In the genomic region with DNA sequence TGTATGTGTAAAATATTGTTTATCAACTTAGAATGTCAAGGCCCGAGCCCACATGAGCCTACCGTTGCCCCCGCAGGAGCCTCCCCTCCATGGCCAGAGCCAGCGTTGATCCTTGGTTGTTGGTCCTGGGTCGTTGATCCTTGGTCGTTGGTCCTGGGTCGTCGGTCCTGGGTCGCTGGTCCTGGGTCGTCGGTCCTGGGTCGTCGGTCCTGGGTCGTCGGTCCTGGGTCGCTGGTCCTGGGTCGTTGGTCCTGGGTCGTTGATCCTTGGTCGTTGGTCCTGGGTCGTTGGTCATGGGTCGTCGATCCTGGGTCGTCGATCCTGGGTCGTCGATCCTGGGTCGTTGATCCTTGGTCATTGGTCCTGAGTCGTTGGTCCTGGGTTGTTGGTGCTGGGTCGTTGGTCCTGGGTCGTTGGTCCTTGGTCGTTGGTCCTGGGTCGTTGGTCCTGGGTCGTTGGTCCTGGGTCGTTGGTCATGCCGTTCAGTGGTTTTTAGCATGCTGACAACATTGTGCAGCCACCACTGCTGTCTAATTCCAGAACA, we compare ENCODE assay signal across 32 cellular contexts.
"Had no signal": no experiment of that assay in that cellular context is flagged by ENCODE, and none has a peak within 500 bp of the region (broad histone marks: within the 10 kb centered on the region; RNA-seq: fewer than 3 reads in every experiment).

No MANE protein-coding gene starts in this region.

- H3K4me1 ChIP-seq: body of pancreas, breast epithelium had no signal

- ATAC-seq: activated CD8-positive, alpha-beta T cell treated with anti-CD3 and anti-CD28 coated beads for 36 hours; activated naive CD4-positive, alpha-beta T cell treated with anti-CD3 and anti-CD28 coated beads, Interleukin-2, amount 50 U/mL, for 72 hours; activated T-cell treated with anti-CD3 and anti-CD28 coated beads, Interleukin-2, amount 50 U/mL, for 4 hours; activated T-cell treated with anti-CD3 and anti-CD28 coated beads, Interleukin-2, amount 50 U/mL, for 72 hours; activated T-helper 17 cell treated with anti-CD3 and anti-CD28 coated beads, Interleukin-2, amount 50 U/mL, for 72 hours; body of pancreas had no signal

- H3K9me3 ChIP-seq: adrenal gland, body of pancreas, breast epithelium had no signal

- H3K4me3 ChIP-seq: adrenal gland, body of pancreas, breast epithelium had no signal

- H3K27me3 ChIP-seq: adrenal gland, body of pancreas, brain microvascular endothelial cell, breast epithelium had no signal

- DNase-seq: activated B cell treated with CpG ODN at 0.5 μM for 24 hours; activated CD4-positive, alpha-beta memory T cell treated with anti-CD3 and anti-CD28 coated beads for 36 hours; activated CD4-positive, alpha-beta T cell treated with anti-CD3 and anti-CD28 coated beads for 4 hours; activated CD4-positive, alpha-beta T cell treated with anti-CD3 and anti-CD28 coated beads, Interleukin-2, amount 10 ng/mL, durations not matched to agents 24 days and 14 days; activated CD4-positive, alpha-beta T cell treated with anti-CD3 and anti-CD28 coated beads, Interleukin-2, amount 50 U/mL, for 1 hour; activated CD4-positive, alpha-beta T cell treated with anti-CD3 and anti-CD28 coated beads, Interleukin-2, amount 50 U/mL, for 4 hours; activated CD4-positive, CD25-positive, alpha-beta regulatory T cell treated with anti-CD3 and anti-CD28 coated beads, Interleukin-2, amount 50 U/mL, for 72 hours; activated CD8-positive, alpha-beta memory T cell treated with anti-CD3 and anti-CD28 coated beads, Interleukin-2, amount 50 U/mL, for 4 hours; activated CD8-positive, alpha-beta T cell treated with anti-CD3 and anti-CD28 coated beads for 36 hours; activated effector memory CD4-positive, alpha-beta T cell treated with anti-CD3 and anti-CD28 coated beads, Interleukin-2, amount 50 U/mL, for 16 hours; activated gamma-delta T cell treated with Interleukin-2 at 50 U/mL for 16 hours; activated naive CD4-positive, alpha-beta T cell; activated naive CD4-positive, alpha-beta T cell treated with anti-CD3 and anti-CD28 coated beads for 36 hours; activated naive CD4-positive, alpha-beta T cell treated with anti-CD3 and anti-CD28 coated beads, Interleukin-2, amount 50 U/mL, for 16 hours; activated naive CD8-positive, alpha-beta T cell treated with anti-CD3 and anti-CD28 coated beads for 36 hours; activated T-cell treated with anti-CD3 and anti-CD28 coated beads for 4 hours; activated T-cell treated with anti-CD3 and anti-CD28 coated beads, Interleukin-2, amount 50 U/mL, for 1 hour; activated T-cell treated with anti-CD3 and anti-CD28 coated beads, Interleukin-2, amount 50 U/mL, for 4 hours; activated T-cell treated with anti-CD3 and anti-CD28 coated beads, Interleukin-2, amount 50 U/mL, for 72 hours; adrenal gland; amniotic stem cell; aorta; body of pancreas; brain microvascular endothelial cell; central memory CD4-positive, alpha-beta T cell; T-helper 1 cell; T-helper 2 cell; T-helper 9 cell had no signal

- H3K36me3 ChIP-seq: adrenal gland, brain microvascular endothelial cell, breast epithelium had no signal

- H3K27ac ChIP-seq: body of pancreas, brain microvascular endothelial cell, breast epithelium, VCaP had no signal
